ENCODE assay signal across 15 cellular contexts in genomic region chr2:66851449-66851872, GRCh38.
DNase-seq lines count a peak whose midpoint lies in the region; ATAC-seq, FAIRE-seq and TF ChIP-seq lines count a peak whose summit lies in the region.
"Had no signal": no experiment of that assay in that cellular context is flagged by ENCODE, and none has a peak within 500 bp of the region (broad histone marks: within the 10 kb centered on the region; RNA-seq: fewer than 3 reads in every experiment).

No MANE protein-coding gene starts in this region.

- no peak overlapping the region for H3K27ac ChIP-seq in PC-3 (ENCODE audit: low read length)
- peak overlapping the region in 3 of 4 donors; percentile 87 to 91 (median 89) for H3K27ac ChIP-seq in sigmoid colon
- no peak overlapping the region for H3K27ac ChIP-seq in effector memory CD4-positive, alpha-beta T cell (ENCODE audit: insufficient read depth, low read length, poor library complexity, severe bottlenecking)

- H3K4me3 ChIP-seq in PC-3 (ENCODE audit: low read length) (no peak overlapping the region), sigmoid colon (no peak overlapping the region)
- H3K4me3 ChIP-seq in effector memory CD4-positive, alpha-beta T cell (ENCODE audit: insufficient read depth, low read depth, low read length, poor library complexity, severe bottlenecking) = no peak overlapping the region
- H3K4me3 ChIP-seq: esophagus muscularis mucosa, HAP-1 had no signal

- H2AFZ ChIP-seq in PC-3 (ENCODE audit: low read length) = no peak overlapping the region

- no peaks in the 10 kb centered on the region for H3K9me2 ChIP-seq in PC-3 (replicated peaks; ENCODE audit: low read length)

- no peaks in the 10 kb centered on the region for H4K20me1 ChIP-seq in PC-3 (ENCODE audit: low read length)

- H3K27me3 ChIP-seq in PC-3 (ENCODE audit: low read length) (peaks cover 24% of the 10 kb centered on the region), sigmoid colon (no peaks in the 10 kb centered on the region)
- H3K27me3 ChIP-seq in effector memory CD4-positive, alpha-beta T cell (replicated peaks; ENCODE audit: control insufficient read depth, insufficient read depth, low read length, poor library complexity, severe bottlenecking) = no peaks in the 10 kb centered on the region
- H3K27me3 ChIP-seq: esophagus muscularis mucosa had no signal

- H3K4me1 ChIP-seq in PC-3 (ENCODE audit: insufficient read depth, low read length) (no peaks in the 10 kb centered on the region), sigmoid colon (peaks cover 0 to 64% (median 58%) of the 10 kb centered on the region in 4 donors)
- no peaks in the 10 kb centered on the region for H3K4me1 ChIP-seq in effector memory CD4-positive, alpha-beta T cell (ENCODE audit: control insufficient read depth, insufficient read depth, low read length, poor library complexity, severe bottlenecking)
- H3K4me1 ChIP-seq: HAP-1 had no signal

- no peak for ATAC-seq in PC-3
- no peak for ATAC-seq in HG02938 (IDR thresholded peaks at IDR 0.05; ENCODE audit: unreplicated experiment)
- ATAC-seq: activated CD8-positive, alpha-beta memory T cell treated with anti-CD3 and anti-CD28 coated beads, Interleukin-2, amount 10 ng/mL, durations not matched to agents 7 days and 5 days had no signal

- H3K79me2 ChIP-seq in PC-3 (ENCODE audit: low read length) = no peaks in the 10 kb centered on the region

- H3K9ac ChIP-seq in PC-3 (ENCODE audit: low read length) = no peak overlapping the region

- intact Hi-C loops in PC-3 (cut with micrococcal nuclease) (no loop called here), sigmoid colon (cut with DNase I) (loop anchor here (5.0 kb wide), 6 partner anchors 39 to 419 kb away; no protein-coding TSS in a partner anchor)

- no peak overlapping the region for H3K4me2 ChIP-seq in PC-3 (ENCODE audit: low read length)

- peak in 1 of 4 donors; percentile 50 for TF ChIP-seq EP300 in sigmoid colon (IDR thresholded peaks at IDR 0.05)

- DNase-seq in Ammon's horn (ENCODE audit: low spot score) = peak; percentile 10
- DNase-seq in PC-3 = peak; percentile 18
- peak; percentile 87 for DNase-seq in fibroblast of peridontal ligament (ENCODE audit: extremely low read depth)
- DNase-seq in sigmoid colon = peak; percentile 81
- no peak for DNase-seq in T-helper 9 cell
- no peak for DNase-seq in effector memory CD4-positive, alpha-beta T cell
- no peak for DNase-seq in HTR-8/SVneo (ENCODE audit: insufficient read length, low spot score)
- DNase-seq: activated CD8-positive, alpha-beta memory T cell treated with anti-CD3 and anti-CD28 coated beads, Interleukin-2, amount 10 ng/mL, durations not matched to agents 7 days and 5 days; activated naive CD4-positive, alpha-beta T cell treated with anti-CD3 and anti-CD28 coated beads for 36 hours; CD4-positive, CD25-positive, alpha-beta regulatory T cell; GF-D8 had no signal

- POLR2A ChIA-PET in PC-3 (lab: Charles Lee; ENCODE audit: unreplicated experiment) = no interaction called here

- 47 to 67% methylated on average over 1 of the region's 1 CpG for WGBS in sigmoid colon, 2 donors

- CTCF ChIA-PET in PC-3 (lab: Charles Lee) = no interaction called here

- TF ChIP-seq CTCF in PC-3 (conservative IDR thresholded peaks at IDR 0.05; ENCODE audit: low read depth, low read length) (no peak), sigmoid colon (IDR thresholded peaks at IDR 0.05) (no peak)

- H3K9me3 ChIP-seq in PC-3 (ENCODE audit: low read length) = no peaks in the 10 kb centered on the region
- no peaks in the 10 kb centered on the region for H3K9me3 ChIP-seq in sigmoid colon
- no peaks in the 10 kb centered on the region for H3K9me3 ChIP-seq in effector memory CD4-positive, alpha-beta T cell (ENCODE audit: control insufficient read depth, low read length)
- H3K9me3 ChIP-seq: esophagus muscularis mucosa, HAP-1 had no signal

- no peaks in the 10 kb centered on the region for H3K36me3 ChIP-seq in PC-3 (ENCODE audit: low read depth, low read length)
- no peaks in the 10 kb centered on the region for H3K36me3 ChIP-seq in sigmoid colon
- H3K36me3 ChIP-seq in effector memory CD4-positive, alpha-beta T cell (ENCODE audit: control insufficient read depth, insufficient read depth, low read length) = no peaks in the 10 kb centered on the region
- H3K36me3 ChIP-seq: esophagus muscularis mucosa, HAP-1 had no signal

- no TSS peak for BruUV-seq in PC-3 (replicated peaks; lab: Mats Ljungman, UMichigan)

- no peaks in the 10 kb centered on the region for H3F3A ChIP-seq in PC-3 (ENCODE audit: low read length, unreplicated experiment)

- TF ChIP-seq POLR2A in sigmoid colon (IDR thresholded peaks at IDR 0.05) = no peak

- no peak for FAIRE-seq in HTR-8/SVneo (lab: Jason Lieb, UNC)
- FAIRE-seq: GM18507 had no signal

Comparison
In these comparisons a context has a peak if more than half of its experiments do, and no peak if none do; other contexts are left out.
1. DNase-seq: peak in Ammon's horn (single experiment), PC-3 (single experiment), fibroblast of peridontal ligament (single experiment) and sigmoid colon (single experiment); none in T-helper 9 cell (single experiment), effector memory CD4-positive, alpha-beta T cell (0 of 3) and HTR-8/SVneo (single experiment).
2. H3K27ac ChIP-seq: peak in sigmoid colon (3 of 4); none in PC-3 (single experiment) and effector memory CD4-positive, alpha-beta T cell (single experiment).